In the genomic region with DNA sequence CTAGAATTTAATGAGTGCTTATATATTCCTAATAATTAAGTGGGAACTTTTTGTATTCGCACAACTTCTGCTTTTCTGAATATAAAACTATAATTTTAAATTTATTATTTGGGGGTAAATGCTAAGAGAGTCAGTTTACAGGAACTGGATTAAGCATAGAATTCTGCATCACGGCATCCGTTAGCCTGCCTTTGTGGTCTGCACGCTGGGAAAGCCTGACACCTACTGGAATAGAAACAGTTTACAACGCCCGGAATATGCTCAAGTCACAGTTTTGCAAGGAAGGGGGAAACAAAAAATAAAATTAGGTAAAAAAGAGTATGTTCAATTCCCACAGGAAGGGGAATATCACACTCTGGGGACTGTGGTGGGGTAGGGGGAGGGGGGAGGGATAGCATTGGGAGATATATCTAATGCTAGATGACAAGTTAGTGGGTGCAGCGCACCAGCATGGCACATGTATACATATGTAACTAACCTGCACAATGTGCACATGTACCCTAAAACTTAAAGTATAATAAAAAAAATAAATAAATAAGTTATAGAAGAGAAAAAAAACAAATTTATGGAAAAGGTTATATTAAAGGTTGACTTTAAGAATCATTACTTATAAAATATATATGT, we compare ENCODE assay signal across 8 cellular contexts. TPM values are rescaled to one million over a fixed set of nuclear protein-coding genes. Genes with fewer than 3 reads are reported as not detected.
A peak's percentile ranks its signal among the peaks of the same experiment; 100 is the strongest.
DNase-seq lines count a peak whose midpoint lies in the region; ATAC-seq, FAIRE-seq and TF ChIP-seq lines count a peak whose summit lies in the region.
"Not testable (repeated sequence)": the region's sequence is repeated elsewhere in the genome, so short reads cannot be mapped to it uniquely, and the experiment has no call there.

No MANE protein-coding gene starts in this region.

- peak; percentile 68 for FAIRE-seq in pancreas (lab: Jason Lieb, UNC)

- ATAC-seq in GM18517 (IDR thresholded peaks at IDR 0.05; ENCODE audit: unreplicated experiment) (peak; percentile 81), HG02938 (IDR thresholded peaks at IDR 0.05; ENCODE audit: unreplicated experiment) (peak; percentile 67), pancreas (peak; percentile 69 to 94 (median 93))
- ATAC-seq in activated naive CD8-positive, alpha-beta T cell treated with anti-CD3 and anti-CD28 coated beads, Interleukin-2, amount 10 ng/mL, durations not matched to agents 7 days and 5 days (ENCODE audit: low read depth), result peak; percentile 85

- not testable (repeated sequence) for H3K9me3 Mint-ChIP-seq in activated naive CD8-positive, alpha-beta T cell treated with anti-CD3 and anti-CD28 coated beads, Interleukin-2, amount 10 ng/mL, durations not matched to agents 7 days and 5 days

- not testable (repeated sequence) for H3K9me3 ChIP-seq in pancreas

- H3K27ac ChIP-seq in pancreas, result not testable (repeated sequence)

- H3K27ac Mint-ChIP-seq in activated naive CD8-positive, alpha-beta T cell treated with anti-CD3 and anti-CD28 coated beads, Interleukin-2, amount 10 ng/mL, durations not matched to agents 7 days and 5 days, result not testable (repeated sequence)

- 0 to 1% methylated on average over 6 of the region's 7 CpGs for WGBS in pancreas, 2 donors

- not testable (repeated sequence) for H3K4me1 ChIP-seq in pancreas

- not testable (repeated sequence) for H3K4me1 Mint-ChIP-seq in activated naive CD8-positive, alpha-beta T cell treated with anti-CD3 and anti-CD28 coated beads, Interleukin-2, amount 10 ng/mL, durations not matched to agents 7 days and 5 days

- H3K4me3 Mint-ChIP-seq in activated naive CD8-positive, alpha-beta T cell treated with anti-CD3 and anti-CD28 coated beads, Interleukin-2, amount 10 ng/mL, durations not matched to agents 7 days and 5 days, result not testable (repeated sequence)

- not testable (repeated sequence) for H3K36me3 Mint-ChIP-seq in activated naive CD8-positive, alpha-beta T cell treated with anti-CD3 and anti-CD28 coated beads, Interleukin-2, amount 10 ng/mL, durations not matched to agents 7 days and 5 days

- not testable (repeated sequence) for H3K4me3 ChIP-seq in pancreas

- not testable (repeated sequence) for H3K27me3 ChIP-seq in pancreas

- DNase-seq in A172 (ENCODE audit: low spot score) (peak; percentile 22), NCI-H1417 treated with DMSO at 0.1 percent for 48 hours (lab: John Stamatoyannopoulos, UW) (peak; percentile 38), SW480 (ENCODE audit: low spot score) (peak; percentile 14), glomerular visceral epithelial cell (ENCODE audit: extremely low spot score) (peak; percentile 60), pancreas (peak in 4 of 6 donors; percentile 22 to 48 (median 28))
- peak; percentile 38 for DNase-seq in activated naive CD8-positive, alpha-beta T cell treated with anti-CD3 and anti-CD28 coated beads, Interleukin-2, amount 10 ng/mL, durations not matched to agents 7 days and 5 days

- H3K27me3 Mint-ChIP-seq in activated naive CD8-positive, alpha-beta T cell treated with anti-CD3 and anti-CD28 coated beads, Interleukin-2, amount 10 ng/mL, durations not matched to agents 7 days and 5 days, result peaks cover 17% of the 10 kb centered on the region

- intact Hi-C loops in pancreas (cut with DNase I), result not testable (repeated sequence)

- peak; percentile 15 to 52 (median 45) for TF ChIP-seq CTCF in pancreas (IDR thresholded peaks at IDR 0.05)

- H3K36me3 ChIP-seq in pancreas, result not testable (repeated sequence)

- POLR2A ChIA-PET in activated naive CD8-positive, alpha-beta T cell treated with anti-CD3 and anti-CD28 coated beads, Interleukin-2, amount 10 ng/mL, durations not matched to agents 7 days and 5 days (lab: Charles Lee), result not testable (repeated sequence)

RNA-seq across cellular contexts. Expression of gene MMRN1, which starts 7.3 kb away (rescaled TPM):
- total RNA-seq in A172 (2014; rRNA removed; shearing (Covaris generic)), result not detected in 2 replicates
- total RNA-seq in activated naive CD8-positive, alpha-beta T cell treated with anti-CD3 and anti-CD28 coated beads, Interleukin-2, amount 10 ng/mL, durations not matched to agents 7 days and 5 days, result under 1 TPM; 0.28 to 0.43 TPM
- 1 to 10 TPM in 4 of 6 donors, under 1 TPM in 2; 0.56 to 5.4 (median 2.9) TPM for total RNA-seq in pancreas
- 1 to 10 TPM; 2.7 to 7.1 TPM for polyA plus RNA-seq in pancreas
